Comparison of ENCODE assay signal across 8 cellular contexts in the genomic region with DNA sequence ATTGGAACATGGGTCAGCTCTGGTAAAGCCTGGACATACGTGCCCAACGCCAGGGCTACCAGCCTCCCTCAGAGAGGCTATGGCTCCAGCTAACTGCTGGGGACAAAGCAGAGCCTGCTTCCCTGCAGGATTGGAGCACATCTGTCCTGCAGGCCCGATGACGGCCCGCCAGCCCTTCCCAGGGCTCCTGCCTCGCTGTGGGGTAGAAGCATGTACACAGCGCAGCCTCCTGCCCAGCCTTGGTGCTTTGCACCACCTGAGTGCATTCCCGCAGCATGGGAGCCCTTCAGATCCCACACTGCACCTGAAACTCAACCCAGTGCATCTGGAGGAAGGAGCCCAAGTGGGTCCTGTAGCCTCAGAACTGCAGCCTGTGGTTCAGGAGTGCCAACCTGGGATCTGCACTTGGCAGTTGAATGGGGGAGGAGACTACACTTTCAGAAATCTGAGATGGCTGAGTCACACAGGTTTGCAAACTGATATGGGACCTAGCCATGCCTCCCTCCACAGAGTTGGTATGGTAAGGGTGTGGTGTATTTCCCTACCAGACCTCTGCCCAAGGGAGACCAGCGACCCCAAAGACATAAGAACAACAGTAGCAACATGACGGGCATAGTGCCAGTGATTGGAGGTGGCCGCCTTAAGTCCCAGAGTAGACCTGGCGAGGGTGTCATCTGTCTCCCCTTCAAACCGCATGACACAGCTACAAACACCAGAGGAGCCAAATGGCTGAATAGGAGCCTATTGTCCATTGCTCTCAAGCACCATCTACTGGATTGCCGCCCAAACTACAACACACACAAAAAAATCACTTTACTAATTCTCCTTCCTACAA.
DNase-seq lines count a peak whose midpoint lies in the region; ATAC-seq lines count a peak whose summit lies in the region.

No MANE protein-coding gene starts in this region.

- WGBS in neuronal stem cell (ENCODE audit: extremely low coverage in 2 of 2, insufficient read length in 2 of 2, insufficient replicate concordance in 1 of 2), 2 donors, result 100% methylated on average over 1 of the region's 14 CpGs; no CpG with 5 or more reads in 1 of the 2 donors

- no peaks in the 10 kb centered on the region for H3K79me1 ChIP-seq in neuronal stem cell (ENCODE audit: low read depth, low read length)

- H3K23ac ChIP-seq in neuronal stem cell (ENCODE audit: low read depth, low read length, poor library complexity), result no peak overlapping the region

- no peak overlapping the region for H4K8ac ChIP-seq in neuronal stem cell (ENCODE audit: low read depth, low read length)

- H3K27ac ChIP-seq in neuronal stem cell (replicated peaks; ENCODE audit: low read length), result no peak overlapping the region

- H2AK5ac ChIP-seq in neuronal stem cell (ENCODE audit: low read depth, low read length), result peak overlapping the region; percentile 70

- H3K14ac ChIP-seq in neuronal stem cell (ENCODE audit: low read length), result no peak overlapping the region

- no peak overlapping the region for H3K4me2 ChIP-seq in neuronal stem cell (ENCODE audit: insufficient read depth, low read length, poor library complexity, severe bottlenecking)

- in situ Hi-C loops in ACHN (cut with HindIII; ENCODE audit: low pct_ligation_motif_present, low pct_unique_long_range_greater_than_20kb, low sequenced_read_pairs), result no loop called here

- H3K4me1 ChIP-seq in neuronal stem cell (ENCODE audit: control insufficient read depth in 2 of 2, insufficient read depth in 1 of 2, low read depth in 1 of 2, low read length in 2 of 2), result peaks cover 0 to 1% of the 10 kb centered on the region in 2 donors

- no peaks in the 10 kb centered on the region for H3K27me3 ChIP-seq in neuronal stem cell (ENCODE audit: control insufficient read depth in 3 of 3, insufficient read depth in 3 of 3, low read depth in 1 of 3, low read length in 3 of 3)

- H3K36me3 ChIP-seq in neuronal stem cell (replicated peaks in 1 of 2; ENCODE audit: control insufficient read depth in 2 of 2, insufficient read depth in 2 of 2, low read length in 2 of 2), result no peaks in the 10 kb centered on the region

- H3K9me3 ChIP-seq in neuronal stem cell (replicated peaks in 1 of 2; ENCODE audit: control insufficient read depth in 2 of 2, insufficient read depth in 1 of 2, low read depth in 1 of 2, low read length in 2 of 2), result no peaks in the 10 kb centered on the region

- peak overlapping the region; percentile 65 for H4K91ac ChIP-seq in neuronal stem cell (ENCODE audit: low read depth, low read length, poor library complexity)

- H3K4ac ChIP-seq in neuronal stem cell (ENCODE audit: low read length), result no peak overlapping the region

- no peak overlapping the region for H3K4me3 ChIP-seq in neuronal stem cell (ENCODE audit: low read length in 2 of 2)

- H2BK120ac ChIP-seq in neuronal stem cell (ENCODE audit: low read depth, low read length), result no peak overlapping the region

- peak; percentile 94 for ATAC-seq in GM18909 (IDR thresholded peaks at IDR 0.05; ENCODE audit: poor library complexity, unreplicated experiment)

- DNase-seq in ACHN (peak; percentile 44), HPDE6-E6E7 (ENCODE audit: extremely low spot score) (peak; percentile 61), NCI-H69 (lab: John Stamatoyannopoulos, UW) (peak; percentile 68), ecto neural progenitor cell (ENCODE audit: low spot score) (peak; percentile 58), neuronal stem cell (ENCODE audit: low spot score) (peak; percentile 32), superior temporal gyrus (ENCODE audit: extremely low spot score) (no peak)
- no peak for DNase-seq in stimulated activated naive CD4-positive, alpha-beta T cell (lab: John Stamatoyannopoulos, UW)

- H2BK12ac ChIP-seq in neuronal stem cell (ENCODE audit: low read length), result no peak overlapping the region

- H2BK5ac ChIP-seq in neuronal stem cell (ENCODE audit: low read length), result no peak overlapping the region

- peak overlapping the region; percentile 34 for H2BK15ac ChIP-seq in neuronal stem cell (ENCODE audit: low read length)

- H3K18ac ChIP-seq in neuronal stem cell (ENCODE audit: low read length), result peak overlapping the region; percentile 24

- H2AFZ ChIP-seq in neuronal stem cell (ENCODE audit: low read length), result peak overlapping the region; percentile 26

- no peak overlapping the region for H3K9ac ChIP-seq in neuronal stem cell (ENCODE audit: low read depth, low read length, poor library complexity)

Comparison
In these comparisons a context has a peak if more than half of its experiments do, and no peak if none do; other contexts are left out.
1. DNase-seq: peak in ACHN (single experiment), HPDE6-E6E7 (single experiment), NCI-H69 (single experiment), ecto neural progenitor cell (single experiment) and neuronal stem cell (single experiment); none in stimulated activated naive CD4-positive, alpha-beta T cell (0 of 6) and superior temporal gyrus (single experiment).